ENCODE assay signal across 8 cellular contexts in genomic region chr7:63057265-63057664, GRCh38.
"Had no signal": no experiment of that assay in that cellular context is flagged by ENCODE, and none has a peak within 500 bp of the region (broad histone marks: within the 10 kb centered on the region; RNA-seq: fewer than 3 reads in every experiment).

No MANE protein-coding gene starts in this region.

- DNase-seq: GM23248, GOT3, H7, KBM-7 had no signal

- H3K27ac ChIP-seq: GM23248, HL-60 had no signal

- H3K9me3 ChIP-seq: HAP-1 had no signal

- H3K4me3 ChIP-seq: GM23248, HAP-1 had no signal

- H3K36me3 ChIP-seq: HAP-1 had no signal

- H3K4me1 ChIP-seq: HAP-1 had no signal

- ATAC-seq: HCT116, HepG2 had no signal
